Comparison of ENCODE assay signal across 1 cellular context in the genomic region with DNA sequence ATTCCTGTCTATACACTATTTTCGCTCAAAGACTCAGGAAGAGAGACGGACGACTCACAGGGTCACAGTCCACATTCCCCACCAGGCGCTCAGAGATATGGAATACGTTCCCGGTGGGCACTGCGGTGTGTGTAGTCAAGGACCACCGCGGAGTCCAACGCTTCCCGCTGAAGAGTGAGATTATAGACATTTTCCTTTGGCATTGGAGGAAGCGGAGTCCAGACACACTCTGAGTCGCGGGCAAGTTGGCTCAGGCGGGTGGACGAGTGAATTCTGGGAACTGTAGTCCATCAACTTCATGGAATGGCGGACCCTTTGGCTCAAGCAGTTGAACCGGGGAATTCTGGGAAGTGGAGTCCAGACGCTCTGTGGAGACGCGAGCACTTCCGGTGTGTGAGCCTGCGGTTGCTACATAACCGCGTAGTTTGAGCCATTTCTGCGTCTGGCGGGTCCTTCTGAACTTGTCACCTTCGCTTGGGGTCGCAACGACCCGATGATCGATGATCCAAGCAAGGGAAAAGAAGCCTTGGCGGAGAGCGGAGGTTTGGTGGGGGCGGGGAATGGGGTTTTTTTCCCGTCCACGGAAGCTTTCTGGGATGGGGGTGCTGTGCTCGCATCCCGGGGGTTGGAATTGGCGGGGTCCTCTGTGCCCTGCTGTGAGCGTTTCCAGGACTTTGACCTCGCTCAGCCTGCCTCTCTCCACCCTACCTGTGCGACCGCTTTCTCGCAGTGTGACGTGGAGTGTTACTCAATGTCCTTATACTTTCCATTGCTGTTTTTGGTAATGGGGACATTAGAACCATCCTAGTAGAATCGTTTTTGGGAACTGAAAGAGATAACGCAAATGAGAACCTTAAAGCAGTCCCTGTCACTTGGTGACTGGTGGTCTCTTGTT.
TF ChIP-seq lines count a peak whose summit lies in the region.

A gene (plus strand): TSS at position 392 of the 895 bp plus-strand sequence. CDS start 4,122 bp downstream, outside the sequence.

TF ChIP-seq in K562, 482 proteins besides CTCF, POLR2A, EP300 and RAD21 (continued from another document and continues in another):
- TF ChIP-seq NBN (IDR thresholded peaks at IDR 0.05; ENCODE audit: low read depth) (no peak), ZBTB17 (CRISPR knock-in tag; IDR thresholded peaks at IDR 0.05) (no peak), RB1 (IDR thresholded peaks at IDR 0.05; ENCODE audit: low read depth) (peak; percentile 36), SMAD4 (CRISPR knock-in tag; conservative IDR thresholded peaks at IDR 0.05) (0 out of 2 replicates have a peak, but pooled peaks have one; percentile 30), HNRNPUL1 (IDR thresholded peaks at IDR 0.05; ENCODE audit: low read length) (no peak), ZNF75A (CRISPR knock-in tag; IDR thresholded peaks at IDR 0.05) (no peak), IFI16 (CRISPR knock-in tag; IDR thresholded peaks at IDR 0.05) (no peak), NCOR1 (IDR thresholded peaks at IDR 0.05) (no peak), KDM1A (IDR thresholded peaks at IDR 0.05) (no peak), RBFOX2 (IDR thresholded peaks at IDR 0.05; ENCODE audit: low read depth, low read length) (peak; percentile 75), MTF1 (CRISPR knock-in tag; IDR thresholded peaks at IDR 0.05; ENCODE audit: borderline replicate concordance) (no peak), KLF1 (tag; IDR thresholded peaks at IDR 0.05) (no peak), MAFG (tag; conservative IDR thresholded peaks at IDR 0.05) (no peak), HNRNPK (IDR thresholded peaks at IDR 0.05; ENCODE audit: low read depth, low read length, poor library complexity, severe bottlenecking) (no peak), CBX8 (IDR thresholded peaks at IDR 0.05; ENCODE audit: borderline replicate concordance, extremely low read depth, low read depth, low read length, poor library complexity, severe bottlenecking) (no peak), BRCA1 (IDR thresholded peaks at IDR 0.05) (no peak), BRCA1 (CRISPR knock-in tag; IDR thresholded peaks at IDR 0.05) (no peak), MED1 (CRISPR knock-in tag; IDR thresholded peaks at IDR 0.05; ENCODE audit: borderline replicate concordance) (no peak), BCL6 (CRISPR knock-in tag; IDR thresholded peaks at IDR 0.05) (no peak), CREM (IDR thresholded peaks at IDR 0.05; ENCODE audit: low read depth) (peak; percentile 94), RBM15 (IDR thresholded peaks at IDR 0.05; ENCODE audit: insufficient read depth, low read length) (no peak), GATAD2B (IDR thresholded peaks at IDR 0.05; ENCODE audit: borderline replicate concordance) (no peak), KAT2B (IDR thresholded peaks at IDR 0.05; ENCODE audit: low read depth, low read length) (no peak), SIN3B (IDR thresholded peaks at IDR 0.05; ENCODE audit: low read depth) (no peak), ADNP (tag; IDR thresholded peaks at IDR 0.05) (no peak), KLF16 (IDR thresholded peaks at IDR 0.05) (no peak), EP400 (IDR thresholded peaks at IDR 0.05) (peak; percentile 49; the same call in 1 of the 2 replicates), GTF2E2 (tag; IDR thresholded peaks at IDR 0.05) (no peak)
- TF ChIP-seq, protein P1, sequence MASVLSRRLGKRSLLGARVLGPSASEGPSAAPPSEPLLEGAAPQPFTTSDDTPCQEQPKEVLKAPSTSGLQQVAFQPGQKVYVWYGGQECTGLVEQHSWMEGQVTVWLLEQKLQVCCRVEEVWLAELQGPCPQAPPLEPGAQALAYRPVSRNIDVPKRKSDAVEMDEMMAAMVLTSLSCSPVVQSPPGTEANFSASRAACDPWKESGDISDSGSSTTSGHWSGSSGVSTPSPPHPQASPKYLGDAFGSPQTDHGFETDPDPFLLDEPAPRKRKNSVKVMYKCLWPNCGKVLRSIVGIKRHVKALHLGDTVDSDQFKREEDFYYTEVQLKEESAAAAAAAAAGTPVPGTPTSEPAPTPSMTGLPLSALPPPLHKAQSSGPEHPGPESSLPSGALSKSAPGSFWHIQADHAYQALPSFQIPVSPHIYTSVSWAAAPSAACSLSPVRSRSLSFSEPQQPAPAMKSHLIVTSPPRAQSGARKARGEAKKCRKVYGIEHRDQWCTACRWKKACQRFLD (CRISPR knock-in tag; IDR thresholded peaks at IDR 0.05) = peak; percentile 65; the same call in 1 of the 2 replicates
- TF ChIP-seq, protein P2, sequence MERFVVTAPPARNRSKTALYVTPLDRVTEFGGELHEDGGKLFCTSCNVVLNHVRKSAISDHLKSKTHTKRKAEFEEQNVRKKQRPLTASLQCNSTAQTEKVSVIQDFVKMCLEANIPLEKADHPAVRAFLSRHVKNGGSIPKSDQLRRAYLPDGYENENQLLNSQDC (CRISPR knock-in tag; IDR thresholded peaks at IDR 0.05) = no peak
- TF ChIP-seq, protein P3, sequence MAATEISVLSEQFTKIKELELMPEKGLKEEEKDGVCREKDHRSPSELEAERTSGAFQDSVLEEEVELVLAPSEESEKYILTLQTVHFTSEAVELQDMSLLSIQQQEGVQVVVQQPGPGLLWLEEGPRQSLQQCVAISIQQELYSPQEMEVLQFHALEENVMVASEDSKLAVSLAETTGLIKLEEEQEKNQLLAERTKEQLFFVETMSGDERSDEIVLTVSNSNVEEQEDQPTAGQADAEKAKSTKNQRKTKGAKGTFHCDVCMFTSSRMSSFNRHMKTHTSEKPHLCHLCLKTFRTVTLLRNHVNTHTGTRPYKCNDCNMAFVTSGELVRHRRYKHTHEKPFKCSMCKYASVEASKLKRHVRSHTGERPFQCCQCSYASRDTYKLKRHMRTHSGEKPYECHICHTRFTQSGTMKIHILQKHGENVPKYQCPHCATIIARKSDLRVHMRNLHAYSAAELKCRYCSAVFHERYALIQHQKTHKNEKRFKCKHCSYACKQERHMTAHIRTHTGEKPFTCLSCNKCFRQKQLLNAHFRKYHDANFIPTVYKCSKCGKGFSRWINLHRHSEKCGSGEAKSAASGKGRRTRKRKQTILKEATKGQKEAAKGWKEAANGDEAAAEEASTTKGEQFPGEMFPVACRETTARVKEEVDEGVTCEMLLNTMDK (IDR thresholded peaks at IDR 0.05; ENCODE audit: borderline replicate concordance, insufficient read depth, low read depth, low read length, poor library complexity, severe bottlenecking) = no peak
- TF ChIP-seq, protein P4, sequence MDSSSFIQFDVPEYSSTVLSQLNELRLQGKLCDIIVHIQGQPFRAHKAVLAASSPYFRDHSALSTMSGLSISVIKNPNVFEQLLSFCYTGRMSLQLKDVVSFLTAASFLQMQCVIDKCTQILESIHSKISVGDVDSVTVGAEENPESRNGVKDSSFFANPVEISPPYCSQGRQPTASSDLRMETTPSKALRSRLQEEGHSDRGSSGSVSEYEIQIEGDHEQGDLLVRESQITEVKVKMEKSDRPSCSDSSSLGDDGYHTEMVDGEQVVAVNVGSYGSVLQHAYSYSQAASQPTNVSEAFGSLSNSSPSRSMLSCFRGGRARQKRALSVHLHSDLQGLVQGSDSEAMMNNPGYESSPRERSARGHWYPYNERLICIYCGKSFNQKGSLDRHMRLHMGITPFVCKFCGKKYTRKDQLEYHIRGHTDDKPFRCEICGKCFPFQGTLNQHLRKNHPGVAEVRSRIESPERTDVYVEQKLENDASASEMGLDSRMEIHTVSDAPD (CRISPR knock-in tag; IDR thresholded peaks at IDR 0.05) = no peak
- TF ChIP-seq, protein P5, sequence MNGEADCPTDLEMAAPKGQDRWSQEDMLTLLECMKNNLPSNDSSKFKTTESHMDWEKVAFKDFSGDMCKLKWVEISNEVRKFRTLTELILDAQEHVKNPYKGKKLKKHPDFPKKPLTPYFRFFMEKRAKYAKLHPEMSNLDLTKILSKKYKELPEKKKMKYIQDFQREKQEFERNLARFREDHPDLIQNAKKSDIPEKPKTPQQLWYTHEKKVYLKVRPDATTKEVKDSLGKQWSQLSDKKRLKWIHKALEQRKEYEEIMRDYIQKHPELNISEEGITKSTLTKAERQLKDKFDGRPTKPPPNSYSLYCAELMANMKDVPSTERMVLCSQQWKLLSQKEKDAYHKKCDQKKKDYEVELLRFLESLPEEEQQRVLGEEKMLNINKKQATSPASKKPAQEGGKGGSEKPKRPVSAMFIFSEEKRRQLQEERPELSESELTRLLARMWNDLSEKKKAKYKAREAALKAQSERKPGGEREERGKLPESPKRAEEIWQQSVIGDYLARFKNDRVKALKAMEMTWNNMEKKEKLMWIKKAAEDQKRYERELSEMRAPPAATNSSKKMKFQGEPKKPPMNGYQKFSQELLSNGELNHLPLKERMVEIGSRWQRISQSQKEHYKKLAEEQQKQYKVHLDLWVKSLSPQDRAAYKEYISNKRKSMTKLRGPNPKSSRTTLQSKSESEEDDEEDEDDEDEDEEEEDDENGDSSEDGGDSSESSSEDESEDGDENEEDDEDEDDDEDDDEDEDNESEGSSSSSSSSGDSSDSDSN (IDR thresholded peaks at IDR 0.05; ENCODE audit: borderline replicate concordance in 1 of 2, low read depth in 2 of 2, low read length in 2 of 2) = no peak
- TF ChIP-seq, protein P6, sequence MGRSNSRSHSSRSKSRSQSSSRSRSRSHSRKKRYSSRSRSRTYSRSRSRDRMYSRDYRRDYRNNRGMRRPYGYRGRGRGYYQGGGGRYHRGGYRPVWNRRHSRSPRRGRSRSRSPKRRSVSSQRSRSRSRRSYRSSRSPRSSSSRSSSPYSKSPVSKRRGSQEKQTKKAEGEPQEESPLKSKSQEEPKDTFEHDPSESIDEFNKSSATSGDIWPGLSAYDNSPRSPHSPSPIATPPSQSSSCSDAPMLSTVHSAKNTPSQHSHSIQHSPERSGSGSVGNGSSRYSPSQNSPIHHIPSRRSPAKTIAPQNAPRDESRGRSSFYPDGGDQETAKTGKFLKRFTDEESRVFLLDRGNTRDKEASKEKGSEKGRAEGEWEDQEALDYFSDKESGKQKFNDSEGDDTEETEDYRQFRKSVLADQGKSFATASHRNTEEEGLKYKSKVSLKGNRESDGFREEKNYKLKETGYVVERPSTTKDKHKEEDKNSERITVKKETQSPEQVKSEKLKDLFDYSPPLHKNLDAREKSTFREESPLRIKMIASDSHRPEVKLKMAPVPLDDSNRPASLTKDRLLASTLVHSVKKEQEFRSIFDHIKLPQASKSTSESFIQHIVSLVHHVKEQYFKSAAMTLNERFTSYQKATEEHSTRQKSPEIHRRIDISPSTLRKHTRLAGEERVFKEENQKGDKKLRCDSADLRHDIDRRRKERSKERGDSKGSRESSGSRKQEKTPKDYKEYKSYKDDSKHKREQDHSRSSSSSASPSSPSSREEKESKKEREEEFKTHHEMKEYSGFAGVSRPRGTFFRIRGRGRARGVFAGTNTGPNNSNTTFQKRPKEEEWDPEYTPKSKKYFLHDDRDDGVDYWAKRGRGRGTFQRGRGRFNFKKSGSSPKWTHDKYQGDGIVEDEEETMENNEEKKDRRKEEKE (IDR thresholded peaks at IDR 0.05; ENCODE audit: borderline replicate concordance in 1 of 2, control insufficient read depth in 1 of 2, low read depth in 2 of 2, low read length in 1 of 2) = no peak
- TF ChIP-seq, protein P7, sequence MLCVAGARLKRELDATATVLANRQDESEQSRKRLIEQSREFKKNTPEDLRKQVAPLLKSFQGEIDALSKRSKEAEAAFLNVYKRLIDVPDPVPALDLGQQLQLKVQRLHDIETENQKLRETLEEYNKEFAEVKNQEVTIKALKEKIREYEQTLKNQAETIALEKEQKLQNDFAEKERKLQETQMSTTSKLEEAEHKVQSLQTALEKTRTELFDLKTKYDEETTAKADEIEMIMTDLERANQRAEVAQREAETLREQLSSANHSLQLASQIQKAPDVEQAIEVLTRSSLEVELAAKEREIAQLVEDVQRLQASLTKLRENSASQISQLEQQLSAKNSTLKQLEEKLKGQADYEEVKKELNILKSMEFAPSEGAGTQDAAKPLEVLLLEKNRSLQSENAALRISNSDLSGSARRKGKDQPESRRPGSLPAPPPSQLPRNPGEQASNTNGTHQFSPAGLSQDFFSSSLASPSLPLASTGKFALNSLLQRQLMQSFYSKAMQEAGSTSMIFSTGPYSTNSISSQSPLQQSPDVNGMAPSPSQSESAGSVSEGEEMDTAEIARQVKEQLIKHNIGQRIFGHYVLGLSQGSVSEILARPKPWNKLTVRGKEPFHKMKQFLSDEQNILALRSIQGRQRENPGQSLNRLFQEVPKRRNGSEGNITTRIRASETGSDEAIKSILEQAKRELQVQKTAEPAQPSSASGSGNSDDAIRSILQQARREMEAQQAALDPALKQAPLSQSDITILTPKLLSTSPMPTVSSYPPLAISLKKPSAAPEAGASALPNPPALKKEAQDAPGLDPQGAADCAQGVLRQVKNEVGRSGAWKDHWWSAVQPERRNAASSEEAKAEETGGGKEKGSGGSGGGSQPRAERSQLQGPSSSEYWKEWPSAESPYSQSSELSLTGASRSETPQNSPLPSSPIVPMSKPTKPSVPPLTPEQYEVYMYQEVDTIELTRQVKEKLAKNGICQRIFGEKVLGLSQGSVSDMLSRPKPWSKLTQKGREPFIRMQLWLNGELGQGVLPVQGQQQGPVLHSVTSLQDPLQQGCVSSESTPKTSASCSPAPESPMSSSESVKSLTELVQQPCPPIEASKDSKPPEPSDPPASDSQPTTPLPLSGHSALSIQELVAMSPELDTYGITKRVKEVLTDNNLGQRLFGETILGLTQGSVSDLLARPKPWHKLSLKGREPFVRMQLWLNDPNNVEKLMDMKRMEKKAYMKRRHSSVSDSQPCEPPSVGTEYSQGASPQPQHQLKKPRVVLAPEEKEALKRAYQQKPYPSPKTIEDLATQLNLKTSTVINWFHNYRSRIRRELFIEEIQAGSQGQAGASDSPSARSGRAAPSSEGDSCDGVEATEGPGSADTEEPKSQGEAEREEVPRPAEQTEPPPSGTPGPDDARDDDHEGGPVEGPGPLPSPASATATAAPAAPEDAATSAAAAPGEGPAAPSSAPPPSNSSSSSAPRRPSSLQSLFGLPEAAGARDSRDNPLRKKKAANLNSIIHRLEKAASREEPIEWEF (CRISPR knock-in tag; IDR thresholded peaks at IDR 0.05) = no peak
- TF ChIP-seq, protein P8, sequence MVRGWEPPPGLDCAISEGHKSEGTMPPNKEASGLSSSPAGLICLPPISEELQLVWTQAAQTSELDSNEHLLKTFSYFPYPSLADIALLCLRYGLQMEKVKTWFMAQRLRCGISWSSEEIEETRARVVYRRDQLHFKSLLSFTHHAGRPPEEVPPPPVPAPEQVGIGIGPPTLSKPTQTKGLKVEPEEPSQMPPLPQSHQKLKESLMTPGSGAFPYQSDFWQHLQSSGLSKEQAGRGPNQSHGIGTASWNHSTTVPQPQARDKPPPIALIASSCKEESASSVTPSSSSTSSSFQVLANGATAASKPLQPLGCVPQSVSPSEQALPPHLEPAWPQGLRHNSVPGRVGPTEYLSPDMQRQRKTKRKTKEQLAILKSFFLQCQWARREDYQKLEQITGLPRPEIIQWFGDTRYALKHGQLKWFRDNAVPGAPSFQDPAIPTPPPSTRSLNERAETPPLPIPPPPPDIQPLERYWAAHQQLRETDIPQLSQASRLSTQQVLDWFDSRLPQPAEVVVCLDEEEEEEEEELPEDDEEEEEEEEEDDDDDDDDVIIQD (CRISPR knock-in tag; IDR thresholded peaks at IDR 0.05) = no peak
- TF ChIP-seq, protein P9, sequence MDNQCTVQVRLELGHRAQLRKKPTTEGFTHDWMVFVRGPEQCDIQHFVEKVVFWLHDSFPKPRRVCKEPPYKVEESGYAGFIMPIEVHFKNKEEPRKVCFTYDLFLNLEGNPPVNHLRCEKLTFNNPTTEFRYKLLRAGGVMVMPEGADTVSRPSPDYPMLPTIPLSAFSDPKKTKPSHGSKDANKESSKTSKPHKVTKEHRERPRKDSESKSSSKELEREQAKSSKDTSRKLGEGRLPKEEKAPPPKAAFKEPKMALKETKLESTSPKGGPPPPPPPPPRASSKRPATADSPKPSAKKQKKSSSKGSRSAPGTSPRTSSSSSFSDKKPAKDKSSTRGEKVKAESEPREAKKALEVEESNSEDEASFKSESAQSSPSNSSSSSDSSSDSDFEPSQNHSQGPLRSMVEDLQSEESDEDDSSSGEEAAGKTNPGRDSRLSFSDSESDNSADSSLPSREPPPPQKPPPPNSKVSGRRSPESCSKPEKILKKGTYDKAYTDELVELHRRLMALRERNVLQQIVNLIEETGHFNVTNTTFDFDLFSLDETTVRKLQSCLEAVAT (IDR thresholded peaks at IDR 0.05) = 0 out of 4 replicates have a peak, but pooled peaks of 1 of the 2 experiments have one; percentile 23
